ENCODE assay signal across 38 cellular contexts in the genomic region with DNA sequence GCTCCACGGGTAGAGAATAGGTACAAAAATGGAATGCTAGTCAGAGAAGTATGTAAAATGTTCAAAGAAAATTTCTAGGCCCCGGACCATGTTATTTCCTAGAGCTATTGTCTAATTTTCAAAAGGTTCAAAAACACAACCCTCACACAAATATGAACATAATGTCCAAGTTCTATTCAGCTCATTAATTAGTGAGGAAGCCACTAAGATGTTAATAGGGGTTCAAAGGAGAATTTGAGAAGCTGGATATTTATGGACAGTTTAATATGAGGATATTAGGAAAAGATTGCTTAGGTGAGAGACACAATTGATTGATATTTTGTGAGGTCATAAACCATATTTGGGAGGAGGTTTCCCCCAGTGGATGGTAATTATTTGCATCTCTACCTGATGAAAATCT.
"Had no signal": no experiment of that assay in that cellular context is flagged by ENCODE, and none has a peak within 500 bp of the region (broad histone marks: within the 10 kb centered on the region; RNA-seq: fewer than 3 reads in every experiment).

No MANE protein-coding gene starts in this region.

- H3K27ac ChIP-seq: adrenal gland, ascending aorta, body of pancreas, brain microvascular endothelial cell, breast epithelium, cardiac muscle cell had no signal

- H3K9me3 ChIP-seq: adrenal gland, ascending aorta, body of pancreas, breast epithelium had no signal

- H3K4me1 ChIP-seq: adrenal gland, ascending aorta, body of pancreas, breast epithelium had no signal

- H3K36me3 Mint-ChIP-seq: activated naive CD4-positive, alpha-beta T cell treated with anti-CD3 and anti-CD28 coated beads, Interleukin-2, amount 10 ng/mL, durations not matched to agents 7 days and 5 days; activated naive CD4-positive, alpha-beta T cell treated with anti-CD3 and anti-CD28 coated beads, Interleukin-2, amount 50 U/mL, for 24 hours; activated naive CD4-positive, alpha-beta T cell treated with anti-CD3 and anti-CD28 coated beads, Interleukin-2, amount 50 U/mL, for 72 hours; activated naive CD8-positive, alpha-beta T cell; activated naive CD8-positive, alpha-beta T cell treated with anti-CD3 and anti-CD28 coated beads for 36 hours; activated naive CD8-positive, alpha-beta T cell treated with anti-CD3 and anti-CD28 coated beads, Interleukin-2, amount 10 ng/mL, durations not matched to agents 7 days and 5 days; brain had no signal

- H3K4me3 ChIP-seq: adrenal gland, ascending aorta, body of pancreas, breast epithelium, cardiac muscle cell had no signal

- H3K4me1 Mint-ChIP-seq: activated naive CD4-positive, alpha-beta T cell treated with anti-CD3 and anti-CD28 coated beads, Interleukin-2, amount 10 ng/mL, durations not matched to agents 7 days and 5 days; activated naive CD4-positive, alpha-beta T cell treated with anti-CD3 and anti-CD28 coated beads, Interleukin-2, amount 50 U/mL, for 24 hours; activated naive CD8-positive, alpha-beta T cell treated with anti-CD3 and anti-CD28 coated beads for 36 hours; activated naive CD8-positive, alpha-beta T cell treated with anti-CD3 and anti-CD28 coated beads, Interleukin-2, amount 10 ng/mL, durations not matched to agents 7 days and 5 days; activated naive CD8-positive, alpha-beta T cell treated with anti-CD3 and anti-CD28 coated beads, Interleukin-2, amount 50 U/mL, for 24 hours; activated T-helper 17 cell treated with anti-CD3 and anti-CD28 coated beads, Interleukin-2, amount 50 U/mL, for 72 hours; central memory CD8-positive, alpha-beta T cell had no signal

- H3K9me3 Mint-ChIP-seq: activated naive CD4-positive, alpha-beta T cell treated with anti-CD3 and anti-CD28 coated beads for 36 hours; activated naive CD4-positive, alpha-beta T cell treated with anti-CD3 and anti-CD28 coated beads, Interleukin-2, amount 10 ng/mL, durations not matched to agents 7 days and 5 days; activated naive CD4-positive, alpha-beta T cell treated with anti-CD3 and anti-CD28 coated beads, Interleukin-2, amount 50 U/mL, for 24 hours; activated naive CD4-positive, alpha-beta T cell treated with anti-CD3 and anti-CD28 coated beads, Interleukin-2, amount 50 U/mL, for 72 hours; activated naive CD8-positive, alpha-beta T cell treated with anti-CD3 and anti-CD28 coated beads for 36 hours; activated naive CD8-positive, alpha-beta T cell treated with anti-CD3 and anti-CD28 coated beads, Interleukin-2, amount 50 U/mL, for 24 hours; activated T-cell treated with anti-CD3 and anti-CD28 coated beads, Interleukin-2, amount 50 U/mL, for 24 hours; activated T-cell treated with anti-CD3 and anti-CD28 coated beads, Interleukin-2, amount 50 U/mL, for 4 hours; activated T-helper 1 cell treated with anti-CD3 and anti-CD28 coated beads, Interleukin-12 subunit alpha, Interleukin-12 subunit beta, Interleukin-2, Interleukin-4 antibody, amounts not matched to agents 30 ng/mL and 10 ng/mL and 1 ng/mL, durations not matched to agents 14 hours and 24 hours and 36 hours; activated T-helper 17 cell treated with anti-CD3 and anti-CD28 coated beads, Interleukin-2, amount 50 U/mL, for 72 hours; activated T-helper 2 cell treated with anti-CD3 and anti-CD28 coated beads, Interferon-gamma antibody, Interleukin-2, Interleukin-4, amounts not matched to agents 10 μg/mL and 5 μg/mL and 100 μg/mL, durations not matched to agents 14 hours and 24 hours and 36 hours; central memory CD8-positive, alpha-beta T cell had no signal

- ATAC-seq: activated naive CD4-positive, alpha-beta T cell treated with anti-CD3 and anti-CD28 coated beads, Interleukin-2, amount 50 U/mL, for 72 hours; activated naive CD8-positive, alpha-beta T cell treated with anti-CD3 and anti-CD28 coated beads, Interleukin-2, amount 50 U/mL, for 24 hours; activated T-cell treated with anti-CD3 and anti-CD28 coated beads, Interleukin-2, amount 50 U/mL, for 4 hours; activated T-cell treated with anti-CD3 and anti-CD28 coated beads, Interleukin-2, amount 50 U/mL, for 72 hours; activated T-helper 17 cell treated with anti-CD3 and anti-CD28 coated beads, Interleukin-2, amount 50 U/mL, for 72 hours; body of pancreas had no signal

- H3K36me3 ChIP-seq: adrenal gland, ascending aorta, brain microvascular endothelial cell, breast epithelium, cardiac muscle cell had no signal

- DNase-seq: activated effector memory CD4-positive, alpha-beta T cell treated with anti-CD3 and anti-CD28 coated beads, Interleukin-2, amount 50 U/mL, for 16 hours; activated effector memory CD4-positive, alpha-beta T cell treated with Interleukin-2 at 50 U/mL for 16 hours; activated gamma-delta T cell; activated gamma-delta T cell treated with Interleukin-2 at 50 U/mL for 16 hours; activated naive CD4-positive, alpha-beta T cell; activated naive CD4-positive, alpha-beta T cell treated with anti-CD3 and anti-CD28 coated beads for 36 hours; activated naive CD4-positive, alpha-beta T cell treated with anti-CD3 and anti-CD28 coated beads, Interleukin-2, amount 10 ng/mL, durations not matched to agents 7 days and 5 days; activated naive CD4-positive, alpha-beta T cell treated with anti-CD3 and anti-CD28 coated beads, Interleukin-2, amount 50 U/mL, for 16 hours; activated naive CD4-positive, alpha-beta T cell treated with Interleukin-2 at 50 U/mL for 16 hours; activated naive CD8-positive, alpha-beta T cell treated with anti-CD3 and anti-CD28 coated beads for 36 hours; activated naive CD8-positive, alpha-beta T cell treated with anti-CD3 and anti-CD28 coated beads, Interleukin-2, amount 10 ng/mL, durations not matched to agents 7 days and 5 days; activated naive CD8-positive, alpha-beta T cell treated with anti-CD3 and anti-CD28 coated beads, Interleukin-2, amount 50 U/mL, for 24 hours; activated T-cell treated with anti-CD3 and anti-CD28 coated beads, Interleukin-2, amount 50 U/mL, for 1 hour; activated T-cell treated with anti-CD3 and anti-CD28 coated beads, Interleukin-2, amount 50 U/mL, for 24 hours; activated T-cell treated with anti-CD3 and anti-CD28 coated beads, Interleukin-2, amount 50 U/mL, for 4 hours; activated T-cell treated with anti-CD3 and anti-CD28 coated beads, Interleukin-2, amount 50 U/mL, for 48 hours; activated T-cell treated with anti-CD3 and anti-CD28 coated beads, Interleukin-2, amount 50 U/mL, for 72 hours; adrenal gland; amniotic stem cell; amygdala; anterior cingulate cortex; aorta; body of pancreas; brain microvascular endothelial cell; caudate nucleus; central memory CD4-positive, alpha-beta T cell; cerebellar nuclear complex had no signal

- H3K4me3 Mint-ChIP-seq: activated naive CD4-positive, alpha-beta T cell treated with anti-CD3 and anti-CD28 coated beads for 36 hours; activated naive CD4-positive, alpha-beta T cell treated with anti-CD3 and anti-CD28 coated beads, Interleukin-2, amount 10 ng/mL, durations not matched to agents 7 days and 5 days; activated naive CD4-positive, alpha-beta T cell treated with anti-CD3 and anti-CD28 coated beads, Interleukin-2, amount 50 U/mL, for 24 hours; activated naive CD8-positive, alpha-beta T cell; activated naive CD8-positive, alpha-beta T cell treated with anti-CD3 and anti-CD28 coated beads for 36 hours; activated naive CD8-positive, alpha-beta T cell treated with anti-CD3 and anti-CD28 coated beads, Interleukin-2, amount 10 ng/mL, durations not matched to agents 7 days and 5 days; activated naive CD8-positive, alpha-beta T cell treated with anti-CD3 and anti-CD28 coated beads, Interleukin-2, amount 50 U/mL, for 24 hours; activated T-cell treated with anti-CD3 and anti-CD28 coated beads, Interleukin-2, amount 50 U/mL, for 24 hours; activated T-cell treated with anti-CD3 and anti-CD28 coated beads, Interleukin-2, amount 50 U/mL, for 4 hours; activated T-cell treated with anti-CD3 and anti-CD28 coated beads, Interleukin-2, amount 50 U/mL, for 72 hours; activated T-helper 1 cell treated with anti-CD3 and anti-CD28 coated beads, Interleukin-12 subunit alpha, Interleukin-12 subunit beta, Interleukin-2, Interleukin-4 antibody, amounts not matched to agents 30 ng/mL and 10 ng/mL and 1 ng/mL, durations not matched to agents 14 hours and 24 hours and 36 hours; activated T-helper 17 cell treated with anti-CD3 and anti-CD28 coated beads, Interleukin-2, amount 50 U/mL, for 72 hours; brain; central memory CD8-positive, alpha-beta T cell had no signal

- H3K27me3 ChIP-seq: adrenal gland, ascending aorta, body of pancreas, brain microvascular endothelial cell, breast epithelium, cardiac muscle cell had no signal

- H3K27ac Mint-ChIP-seq: activated naive CD4-positive, alpha-beta T cell treated with anti-CD3 and anti-CD28 coated beads for 36 hours; activated naive CD4-positive, alpha-beta T cell treated with anti-CD3 and anti-CD28 coated beads, Interleukin-2, amount 10 ng/mL, durations not matched to agents 7 days and 5 days; activated naive CD4-positive, alpha-beta T cell treated with anti-CD3 and anti-CD28 coated beads, Interleukin-2, amount 50 U/mL, for 24 hours; activated naive CD4-positive, alpha-beta T cell treated with anti-CD3 and anti-CD28 coated beads, Interleukin-2, amount 50 U/mL, for 72 hours; activated naive CD8-positive, alpha-beta T cell; activated naive CD8-positive, alpha-beta T cell treated with anti-CD3 and anti-CD28 coated beads for 36 hours; activated naive CD8-positive, alpha-beta T cell treated with anti-CD3 and anti-CD28 coated beads, Interleukin-2, amount 10 ng/mL, durations not matched to agents 7 days and 5 days; activated naive CD8-positive, alpha-beta T cell treated with anti-CD3 and anti-CD28 coated beads, Interleukin-2, amount 50 U/mL, for 24 hours; activated T-cell treated with anti-CD3 and anti-CD28 coated beads, Interleukin-2, amount 50 U/mL, for 24 hours; activated T-cell treated with anti-CD3 and anti-CD28 coated beads, Interleukin-2, amount 50 U/mL, for 72 hours; activated T-helper 1 cell treated with anti-CD3 and anti-CD28 coated beads, Interleukin-12 subunit alpha, Interleukin-12 subunit beta, Interleukin-2, Interleukin-4 antibody, amounts not matched to agents 30 ng/mL and 10 ng/mL and 1 ng/mL, durations not matched to agents 14 hours and 24 hours and 36 hours; activated T-helper 17 cell treated with anti-CD3 and anti-CD28 coated beads, Interleukin-2, amount 50 U/mL, for 72 hours; activated T-helper 2 cell treated with anti-CD3 and anti-CD28 coated beads, Interferon-gamma antibody, Interleukin-2, Interleukin-4, amounts not matched to agents 10 μg/mL and 5 μg/mL and 100 μg/mL, durations not matched to agents 14 hours and 24 hours and 36 hours had no signal
